Comparison of ENCODE assay signal across 35 cellular contexts in the genomic region with DNA sequence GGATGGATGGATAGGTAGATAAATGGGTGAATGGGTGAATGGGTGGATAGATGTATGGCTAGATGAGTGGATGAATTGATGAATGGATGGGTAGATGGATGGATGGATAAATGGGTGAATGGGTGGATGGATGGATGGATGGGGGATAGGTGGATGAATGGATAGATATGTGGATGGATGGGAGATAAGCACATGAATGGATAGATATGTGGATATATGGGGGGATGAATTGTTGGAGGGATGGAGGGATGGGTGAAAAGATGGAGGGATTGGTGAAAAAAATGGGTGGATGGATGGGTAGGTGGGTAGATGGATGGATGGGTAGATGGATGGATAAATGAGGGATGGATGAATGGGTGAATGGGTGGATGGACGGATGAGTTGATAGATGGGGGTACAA.
"Had no signal": no experiment of that assay in that cellular context is flagged by ENCODE, and none has a peak within 500 bp of the region (broad histone marks: within the 10 kb centered on the region; RNA-seq: fewer than 3 reads in every experiment).

No MANE protein-coding gene starts in this region.

- DNase-seq: MM.1S, MV-4-11, NCI-H1048, NCI-H1092, NCI-H1092 treated with DMSO at 0.1 percent for 48 hours, NCI-H1105, NCI-H1105 treated with DMSO at 0.1 percent for 48 hours, NCI-H1417, NCI-H1417 treated with DMSO at 0.1 percent for 48 hours, NCI-H1436, NCI-H1436 treated with DMSO at 0.1 percent for 48 hours, NCI-H146, NCI-H1694, NCI-H1694 treated with DMSO at 0.1 percent for 48 hours, NCI-H187, NCI-H187 treated with DMSO at 0.1 percent for 48 hours, NCI-H1930, NCI-H2029, NCI-H2029 treated with DMSO at 0.1 percent for 48 hours, NCI-H2081, NCI-H2081 treated with DMSO at 0.1 percent for 48 hours, NCI-H2107, NCI-H2171, NCI-H2171 treated with DMSO at 0.1 percent for 48 hours, NCI-H2227 treated with DMSO at 0.1 percent for 48 hours, NCI-H226, NCI-H345, NCI-H446, NCI-H446 treated with DMSO at 0.1 percent for 48 hours, NCI-H510A, NCI-H510A treated with DMSO at 0.1 percent for 48 hours, NCI-H524, NCI-H524 treated with DMSO at 0.1 percent for 48 hours, NCI-H526, NCI-H69 had no signal
